In the genomic region with DNA sequence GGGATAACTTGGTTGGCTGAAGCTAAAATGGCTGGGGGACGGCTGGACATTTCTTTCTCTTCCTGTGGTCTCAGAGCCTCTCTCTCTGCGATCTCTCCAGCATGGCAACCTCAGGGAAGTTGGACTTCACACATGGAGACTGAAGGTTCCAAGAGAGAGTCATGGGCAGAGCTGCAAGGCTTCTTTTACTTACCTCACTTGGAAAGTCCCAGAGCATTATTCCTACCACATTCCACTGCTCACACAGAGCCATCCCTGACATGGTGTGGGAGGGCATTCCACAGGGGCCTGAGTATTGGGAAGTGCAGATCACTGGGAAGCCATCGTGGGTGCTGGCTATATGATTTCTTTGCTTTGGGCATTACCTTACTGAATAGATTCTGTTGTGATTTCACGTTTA, we compare ENCODE assay signal across 34 cellular contexts. TPM values are rescaled to one million over a fixed set of nuclear protein-coding genes. Genes with fewer than 3 reads are reported as not detected.
"Had no signal": no experiment of that assay in that cellular context is flagged by ENCODE, and none has a peak within 500 bp of the region (broad histone marks: within the 10 kb centered on the region; RNA-seq: fewer than 3 reads in every experiment).

No MANE protein-coding gene starts in this region.

- H3K27ac Mint-ChIP-seq: activated CD4-positive, alpha-beta memory T cell treated with anti-CD3 and anti-CD28 coated beads for 36 hours; activated CD4-positive, alpha-beta T cell treated with anti-CD3 and anti-CD28 coated beads for 36 hours; activated CD4-positive, alpha-beta T cell treated with anti-CD3 and anti-CD28 coated beads, Interleukin-2, amount 10 ng/mL, durations not matched to agents 24 days and 14 days; activated CD8-positive, alpha-beta T cell treated with anti-CD3 and anti-CD28 coated beads, Interleukin-2, amount 10 ng/mL, durations not matched to agents 7 days and 5 days; activated naive CD8-positive, alpha-beta T cell; activated T-helper 17 cell treated with anti-CD3 and anti-CD28 coated beads, Interleukin-2, amount 50 U/mL, for 72 hours; dendritic cell treated with granulocyte-macrophage colony-stimulating factor and Interleukin-4, amounts not matched to agents 40 ng/mL and 50 ng/mL, for 4 days; effector memory CD8-positive, alpha-beta T cell; T-helper 17 cell; T-helper 2 cell treated with Interferon-gamma antibody and Interleukin-4, amounts not matched to agents 5 μg/mL and 100 μg/mL, for 36 hours had no signal

- DNase-seq: activated CD4-positive, alpha-beta memory T cell treated with anti-CD3 and anti-CD28 coated beads for 36 hours; activated CD4-positive, alpha-beta T cell treated with anti-CD3 and anti-CD28 coated beads for 36 hours; activated CD4-positive, alpha-beta T cell treated with anti-CD3 and anti-CD28 coated beads, Interleukin-2, amount 10 ng/mL, durations not matched to agents 24 days and 14 days; activated CD4-positive, CD25-positive, alpha-beta regulatory T cell; activated CD4-positive, CD25-positive, alpha-beta regulatory T cell treated with anti-CD3 and anti-CD28 coated beads, Interleukin-2, amount 50 U/mL, for 72 hours; activated CD8-positive, alpha-beta T cell treated with anti-CD3 and anti-CD28 coated beads, Interleukin-2, amount 10 ng/mL, durations not matched to agents 7 days and 5 days; activated effector memory CD4-positive, alpha-beta T cell treated with Interleukin-2 at 50 U/mL for 16 hours; activated gamma-delta T cell treated with Interleukin-2 at 50 U/mL for 16 hours; activated naive CD4-positive, alpha-beta T cell treated with anti-CD3 and anti-CD28 coated beads, Interleukin-2, amount 50 U/mL, for 16 hours; activated naive CD4-positive, alpha-beta T cell treated with Interleukin-2 at 50 U/mL for 16 hours; activated T-cell treated with anti-CD3 and anti-CD28 coated beads, Interleukin-2, amount 50 U/mL, for 4 hours; amygdala; aorta; body of pancreas; central memory CD4-positive, alpha-beta T cell; cerebellar nuclear complex; dorsolateral prefrontal cortex; effector CD4-positive, alpha-beta T cell; effector memory CD8-positive, alpha-beta T cell; esophagus squamous epithelium; foreskin fibroblast; T-helper 1 cell; T-helper 17 cell; T1000; WERI-Rb-1 had no signal

- H3K4me1 Mint-ChIP-seq: activated CD4-positive, alpha-beta T cell treated with anti-CD3 and anti-CD28 coated beads for 36 hours; activated CD4-positive, alpha-beta T cell treated with anti-CD3 and anti-CD28 coated beads, Interleukin-2, amount 10 ng/mL, durations not matched to agents 24 days and 14 days; activated T-helper 17 cell treated with anti-CD3 and anti-CD28 coated beads, Interleukin-2, amount 50 U/mL, for 72 hours; T-helper 17 cell had no signal

- H3K9me3 ChIP-seq: body of pancreas, esophagus squamous epithelium had no signal

- ATAC-seq: activated CD4-positive, alpha-beta T cell treated with anti-CD3 and anti-CD28 coated beads for 36 hours; activated CD8-positive, alpha-beta T cell treated with anti-CD3 and anti-CD28 coated beads, Interleukin-2, amount 10 ng/mL, durations not matched to agents 7 days and 5 days; activated T-cell treated with anti-CD3 and anti-CD28 coated beads, Interleukin-2, amount 50 U/mL, for 4 hours; activated T-helper 17 cell treated with anti-CD3 and anti-CD28 coated beads, Interleukin-2, amount 50 U/mL, for 72 hours; body of pancreas; effector memory CD8-positive, alpha-beta T cell; T-helper 17 cell had no signal

- H3K36me3 Mint-ChIP-seq: activated CD4-positive, alpha-beta memory T cell treated with anti-CD3 and anti-CD28 coated beads for 36 hours; activated naive CD8-positive, alpha-beta T cell had no signal

- H3K27ac ChIP-seq: body of pancreas, coronary artery, dorsolateral prefrontal cortex, epithelial cell of prostate, esophagus squamous epithelium, WERI-Rb-1 had no signal

- H3K9me3 Mint-ChIP-seq: activated CD4-positive, alpha-beta memory T cell treated with anti-CD3 and anti-CD28 coated beads for 36 hours; activated CD4-positive, alpha-beta T cell treated with anti-CD3 and anti-CD28 coated beads, Interleukin-2, amount 10 ng/mL, durations not matched to agents 24 days and 14 days; activated T-cell treated with anti-CD3 and anti-CD28 coated beads, Interleukin-2, amount 50 U/mL, for 4 hours; activated T-helper 17 cell treated with anti-CD3 and anti-CD28 coated beads, Interleukin-2, amount 50 U/mL, for 72 hours; dendritic cell treated with granulocyte-macrophage colony-stimulating factor and Interleukin-4, amounts not matched to agents 40 ng/mL and 50 ng/mL, for 4 days; effector memory CD8-positive, alpha-beta T cell; T-helper 2 cell treated with Interferon-gamma antibody and Interleukin-4, amounts not matched to agents 5 μg/mL and 100 μg/mL, for 36 hours had no signal

- H3K4me1 ChIP-seq: body of pancreas had no signal

- H3K27me3 ChIP-seq: body of pancreas had no signal

- H3K4me3 Mint-ChIP-seq: activated CD4-positive, alpha-beta memory T cell treated with anti-CD3 and anti-CD28 coated beads for 36 hours; activated CD4-positive, alpha-beta T cell treated with anti-CD3 and anti-CD28 coated beads for 36 hours; activated CD4-positive, alpha-beta T cell treated with anti-CD3 and anti-CD28 coated beads, Interleukin-2, amount 10 ng/mL, durations not matched to agents 24 days and 14 days; activated CD8-positive, alpha-beta T cell treated with anti-CD3 and anti-CD28 coated beads, Interleukin-2, amount 10 ng/mL, durations not matched to agents 7 days and 5 days; activated naive CD8-positive, alpha-beta T cell; activated T-cell treated with anti-CD3 and anti-CD28 coated beads, Interleukin-2, amount 50 U/mL, for 4 hours; activated T-helper 17 cell treated with anti-CD3 and anti-CD28 coated beads, Interleukin-2, amount 50 U/mL, for 72 hours; dendritic cell treated with granulocyte-macrophage colony-stimulating factor and Interleukin-4, amounts not matched to agents 40 ng/mL and 50 ng/mL, for 4 days; effector memory CD8-positive, alpha-beta T cell; T-helper 17 cell; T-helper 2 cell treated with Interferon-gamma antibody and Interleukin-4, amounts not matched to agents 5 μg/mL and 100 μg/mL, for 36 hours had no signal

- FAIRE-seq: endometrium, endothelial cell of umbilical vein, frontal cortex had no signal

RNA-seq across cellular contexts. Expression of gene SLC6A2, which starts 9.8 kb away (rescaled TPM):
- total RNA-seq: activated CD4-positive, alpha-beta memory T cell treated with anti-CD3 and anti-CD28 coated beads for 36 hours; activated CD4-positive, alpha-beta T cell treated with anti-CD3 and anti-CD28 coated beads for 36 hours; activated CD4-positive, alpha-beta T cell treated with anti-CD3 and anti-CD28 coated beads, Interleukin-2, amount 10 ng/mL, durations not matched to agents 24 days and 14 days; activated CD8-positive, alpha-beta T cell treated with anti-CD3 and anti-CD28 coated beads, Interleukin-2, amount 10 ng/mL, durations not matched to agents 7 days and 5 days; activated T-cell treated with anti-CD3 and anti-CD28 coated beads, Interleukin-2, amount 50 U/mL, for 4 hours; activated T-helper 17 cell treated with anti-CD3 and anti-CD28 coated beads, Interleukin-2, amount 50 U/mL, for 72 hours; body of pancreas; endothelial cell of umbilical vein; T-helper 17 cell had no signal
